22 cellular contexts compared by ENCODE assay signal in the genomic region with DNA sequence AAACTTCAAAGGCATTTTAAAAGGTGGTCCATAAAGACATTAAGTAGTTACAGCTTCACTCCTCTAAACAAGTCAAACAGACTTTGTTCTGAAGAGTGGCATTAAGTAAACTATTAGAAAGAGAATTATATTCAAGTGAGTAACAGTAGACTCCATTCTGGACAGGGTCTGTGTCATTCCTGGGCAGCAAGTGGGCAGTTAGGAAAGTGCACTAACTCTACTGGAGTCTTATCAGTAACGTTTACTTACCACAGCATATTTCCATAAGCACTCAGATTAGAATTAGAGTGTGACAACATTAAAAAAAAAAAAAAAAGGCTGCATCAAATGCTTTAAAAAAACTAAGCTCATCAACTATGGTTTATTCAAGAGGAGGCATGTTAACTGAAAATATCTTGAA. TPM values are rescaled to one million over a fixed set of nuclear protein-coding genes. Genes with fewer than 3 reads are reported as not detected.
DNase-seq lines count a peak whose midpoint lies in the region; ATAC-seq and TF ChIP-seq lines count a peak whose summit lies in the region.
"Had no signal": no experiment of that assay in that cellular context is flagged by ENCODE, and none has a peak within 500 bp of the region (broad histone marks: within the 10 kb centered on the region; RNA-seq: fewer than 3 reads in every experiment).

No MANE protein-coding gene starts in this region.

- H3K9me3 ChIP-seq in left ventricle myocardium inferior (replicated peaks) (no peaks in the 10 kb centered on the region), upper lobe of right lung (no peaks in the 10 kb centered on the region)
- H3K9me3 ChIP-seq: colonic mucosa, upper lobe of left lung had no signal

- no peaks in the 10 kb centered on the region for H3K9me3 Mint-ChIP-seq in activated T-helper 17 cell treated with anti-CD3 and anti-CD28 coated beads, Interleukin-2, amount 50 U/mL, for 72 hours
- H3K9me3 Mint-ChIP-seq: H9, nephron had no signal

- H3K27ac ChIP-seq in left ventricle myocardium inferior (replicated peaks) (no peak overlapping the region), upper lobe of right lung (no peak overlapping the region)
- H3K27ac ChIP-seq: colonic mucosa, upper lobe of left lung had no signal

- intact Hi-C loops in left ventricle myocardium superior (cut with micrococcal nuclease) = no loop called here
- intact Hi-C loops in left ventricle myocardium inferior (cut with micrococcal nuclease) = no loop called here
- intact Hi-C loops in upper lobe of right lung (cut with DNase I) = no loop called here
- intact Hi-C loops in posterior cingulate gyrus (cut with DNase I) = no loop called here

- peak; percentile 28 for ATAC-seq in left ventricle myocardium superior
- ATAC-seq in activated T-helper 17 cell treated with anti-CD3 and anti-CD28 coated beads, Interleukin-2, amount 50 U/mL, for 72 hours (replicated peaks) = no peak
- peak; percentile 36 for ATAC-seq in upper lobe of right lung
- ATAC-seq in GM18517 (IDR thresholded peaks at IDR 0.05; ENCODE audit: unreplicated experiment) = no peak
- ATAC-seq in GM21619 (IDR thresholded peaks at IDR 0.05; ENCODE audit: unreplicated experiment) = no peak

- TF ChIP-seq CTCF in left ventricle myocardium inferior (IDR thresholded peaks at IDR 0.05; ENCODE audit: borderline replicate concordance) (no peak), fibroblast of the aortic adventitia (IDR thresholded peaks at IDR 0.05; ENCODE audit: insufficient read depth, low read length) (no peak), upper lobe of right lung (IDR thresholded peaks at IDR 0.05) (no peak)

- H3K4me1 ChIP-seq in left ventricle myocardium inferior (peaks cover 38% of the 10 kb centered on the region), upper lobe of right lung (peaks cover 12% of the 10 kb centered on the region)
- H3K4me1 ChIP-seq: colonic mucosa had no signal

- peaks cover 27% of the 10 kb centered on the region for H3K4me1 Mint-ChIP-seq in activated T-helper 17 cell treated with anti-CD3 and anti-CD28 coated beads, Interleukin-2, amount 50 U/mL, for 72 hours
- H3K4me1 Mint-ChIP-seq: H9 had no signal

- peaks cover 12% of the 10 kb centered on the region for H3K36me3 ChIP-seq in left ventricle myocardium inferior
- peaks cover 4% of the 10 kb centered on the region for H3K36me3 ChIP-seq in upper lobe of right lung
- H3K36me3 ChIP-seq: colonic mucosa had no signal

- H3K27me3 ChIP-seq in left ventricle myocardium inferior (ENCODE audit: low read depth) = no peaks in the 10 kb centered on the region
- no peaks in the 10 kb centered on the region for H3K27me3 ChIP-seq in upper lobe of right lung
- H3K27me3 ChIP-seq: colonic mucosa, upper lobe of left lung had no signal

- no peak overlapping the region for H3K4me3 Mint-ChIP-seq in activated T-helper 17 cell treated with anti-CD3 and anti-CD28 coated beads, Interleukin-2, amount 50 U/mL, for 72 hours
- H3K4me3 Mint-ChIP-seq: H9, nephron had no signal

- H3K4me3 ChIP-seq in left ventricle myocardium inferior (no peak overlapping the region), fibroblast of the aortic adventitia (ENCODE audit: low read depth, low read length) (no peak overlapping the region), upper lobe of right lung (no peak overlapping the region)
- H3K4me3 ChIP-seq: colonic mucosa, lung, upper lobe of left lung had no signal

- H3K27ac Mint-ChIP-seq in activated T-helper 17 cell treated with anti-CD3 and anti-CD28 coated beads, Interleukin-2, amount 50 U/mL, for 72 hours = peak overlapping the region; percentile 77

- no peak for DNase-seq in left ventricle myocardium superior
- no peak for DNase-seq in left ventricle myocardium inferior
- peak; percentile 73 for DNase-seq in fibroblast of the aortic adventitia (ENCODE audit: low read depth)
- DNase-seq in upper lobe of right lung = no peak
- no peak for DNase-seq in posterior cingulate gyrus
- DNase-seq: activated CD4-positive, CD25-positive, alpha-beta regulatory T cell; amniotic stem cell; C1 segment of cervical spinal cord; colonic mucosa; DMS53; H9; NCI-H1436 treated with DMSO at 0.1 percent for 48 hours; NCI-H446 treated with DMSO at 0.1 percent for 48 hours; SHP77; stimulated activated naive CD4-positive, alpha-beta T cell treated with Interleukin-2 at 50 U/mL for 16 hours; T-helper 1 cell; upper lobe of left lung had no signal

- peaks cover 84% of the 10 kb centered on the region for H3K36me3 Mint-ChIP-seq in activated T-helper 17 cell treated with anti-CD3 and anti-CD28 coated beads, Interleukin-2, amount 50 U/mL, for 72 hours (ENCODE audit: low read depth)

- no peaks in the 10 kb centered on the region for H3K27me3 Mint-ChIP-seq in activated T-helper 17 cell treated with anti-CD3 and anti-CD28 coated beads, Interleukin-2, amount 50 U/mL, for 72 hours

RNA-seq across cellular contexts. Expression of a gene that starts 10.6 kb away (rescaled TPM):
- 21.3 TPM for total RNA-seq in left ventricle myocardium superior
- 24.2 TPM for total RNA-seq in left ventricle myocardium inferior
- 10 to 100 TPM; 33.3 to 37.4 TPM for total RNA-seq in activated T-helper 17 cell treated with anti-CD3 and anti-CD28 coated beads, Interleukin-2, amount 50 U/mL, for 72 hours
- total RNA-seq in fibroblast of the aortic adventitia (ENCODE audit: low replicate concordance) = 14.1 and 38.1 TPM in 2 replicates
- total RNA-seq in upper lobe of right lung = 37.9 TPM

RNA-seq across cellular contexts. Expression of a gene that starts 38.1 kb away (rescaled TPM):
- 11.6 TPM for total RNA-seq in left ventricle myocardium superior
- total RNA-seq in left ventricle myocardium inferior = 12.2 TPM
- 10 to 100 TPM; 15.7 to 21.4 TPM for total RNA-seq in activated T-helper 17 cell treated with anti-CD3 and anti-CD28 coated beads, Interleukin-2, amount 50 U/mL, for 72 hours
- total RNA-seq in fibroblast of the aortic adventitia (ENCODE audit: low replicate concordance) = 9.6 and 18.5 TPM in 2 replicates
- 28.1 TPM for total RNA-seq in upper lobe of right lung

Comparison
In these comparisons a context has a peak if more than half of its experiments do, and no peak if none do; other contexts are left out.
1. ATAC-seq: peak in left ventricle myocardium superior (single experiment) and upper lobe of right lung (single experiment); none in activated T-helper 17 cell treated with anti-CD3 and anti-CD28 coated beads, Interleukin-2, amount 50 U/mL, for 72 hours (single experiment), GM18517 (single experiment) and GM21619 (single experiment).